ENCODE assay signal across 27 cellular contexts in the genomic region with DNA sequence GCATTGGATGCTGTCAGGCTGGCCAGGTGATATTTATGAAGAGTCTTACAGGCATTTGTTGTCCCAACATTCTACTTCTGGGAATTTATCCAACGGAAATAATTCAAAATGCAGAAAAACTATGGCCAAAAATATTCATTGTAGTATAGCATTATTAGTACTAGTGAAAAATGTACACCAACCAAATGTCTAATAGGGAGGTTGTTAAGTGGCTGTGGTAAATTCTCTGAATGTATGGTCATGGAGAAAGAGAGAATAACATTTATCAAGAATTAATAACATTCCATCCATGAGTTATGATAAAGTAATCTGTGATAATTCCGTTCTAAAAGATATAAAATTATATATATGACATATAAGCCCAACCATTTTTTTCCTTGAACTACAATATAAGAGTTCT.
"Had no signal": no experiment of that assay in that cellular context is flagged by ENCODE, and none has a peak within 500 bp of the region (broad histone marks: within the 10 kb centered on the region; RNA-seq: fewer than 3 reads in every experiment).

No MANE protein-coding gene starts in this region.

- H3K4me3 ChIP-seq: body of pancreas, colonic mucosa, dorsolateral prefrontal cortex, pancreas, prostate gland, skin epidermis, upper lobe of left lung had no signal

- H3K27ac ChIP-seq: body of pancreas, colonic mucosa, dorsolateral prefrontal cortex, pancreas, prostate gland, skin epidermis, upper lobe of left lung had no signal

- H3K36me3 Mint-ChIP-seq: activated CD8-positive, alpha-beta memory T cell treated with anti-CD3 and anti-CD28 coated beads, Interleukin-2, amount 10 ng/mL, durations not matched to agents 7 days and 5 days; activated naive CD4-positive, alpha-beta T cell treated with anti-CD3 and anti-CD28 coated beads, Interleukin-2, amount 50 U/mL, for 24 hours; naive B cell; stimulated activated effector memory CD8-positive, alpha-beta T cell treated with anti-CD3 and anti-CD28 coated beads, Interleukin-12 subunit alpha, Interleukin-12 subunit beta, amount 100 ng/mL, for 72 hours; T-cell had no signal

- H3K9me3 ChIP-seq: body of pancreas, colonic mucosa, pancreas, prostate gland, upper lobe of left lung had no signal

- H3K9me3 Mint-ChIP-seq: activated B cell treated with CpG ODN at 0.5 μM for 24 hours; activated naive CD4-positive, alpha-beta T cell treated with anti-CD3 and anti-CD28 coated beads, Interleukin-2, amount 50 U/mL, for 24 hours; activated naive CD8-positive, alpha-beta T cell treated with anti-CD3 and anti-CD28 coated beads, Interleukin-2, amount 50 U/mL, for 24 hours; activated T-helper 2 cell treated with anti-CD3 and anti-CD28 coated beads, Interferon-gamma antibody, Interleukin-2, Interleukin-4, amounts not matched to agents 10 μg/mL and 5 μg/mL and 100 μg/mL, durations not matched to agents 14 hours and 24 hours and 36 hours; stimulated activated effector memory CD8-positive, alpha-beta T cell treated with anti-CD3 and anti-CD28 coated beads, Interleukin-12 subunit alpha, Interleukin-12 subunit beta, amount 100 ng/mL, for 72 hours; stimulated activated naive CD8-positive, alpha-beta T cell treated with anti-CD3 and anti-CD28 coated beads, Interleukin-15, Interleukin-2, amounts not matched to agents 100 ng/mL and 50 ng/mL, for 24 hours; T-cell had no signal

- H3K27me3 ChIP-seq: body of pancreas, colonic mucosa, dorsolateral prefrontal cortex, pancreas, upper lobe of left lung had no signal

- H3K27ac Mint-ChIP-seq: activated B cell treated with CpG ODN at 0.5 μM for 24 hours; activated CD8-positive, alpha-beta memory T cell treated with anti-CD3 and anti-CD28 coated beads, Interleukin-2, amount 10 ng/mL, durations not matched to agents 7 days and 5 days; activated CD8-positive, alpha-beta T cell treated with anti-CD3 and anti-CD28 coated beads, Interleukin-2, amount 10 ng/mL, durations not matched to agents 7 days and 5 days; activated naive CD4-positive, alpha-beta T cell treated with anti-CD3 and anti-CD28 coated beads, Interleukin-2, amount 50 U/mL, for 24 hours; activated naive CD8-positive, alpha-beta T cell treated with anti-CD3 and anti-CD28 coated beads, Interleukin-2, amount 50 U/mL, for 24 hours; activated T-helper 2 cell treated with anti-CD3 and anti-CD28 coated beads, Interferon-gamma antibody, Interleukin-2, Interleukin-4, amounts not matched to agents 10 μg/mL and 5 μg/mL and 100 μg/mL, durations not matched to agents 14 hours and 24 hours and 36 hours; naive B cell; stimulated activated effector memory CD8-positive, alpha-beta T cell treated with anti-CD3 and anti-CD28 coated beads, Interleukin-12 subunit alpha, Interleukin-12 subunit beta, amount 100 ng/mL, for 72 hours; stimulated activated naive CD8-positive, alpha-beta T cell treated with anti-CD3 and anti-CD28 coated beads, Interleukin-15, Interleukin-2, amounts not matched to agents 100 ng/mL and 50 ng/mL, for 24 hours; T-cell had no signal

- DNase-seq: activated B cell treated with CpG ODN at 0.5 μM for 24 hours; activated naive CD8-positive, alpha-beta T cell treated with anti-CD3 and anti-CD28 coated beads, Interleukin-2, amount 50 U/mL, for 24 hours; activated T-cell treated with anti-CD3 and anti-CD28 coated beads, Interleukin-2, amount 50 U/mL, for 48 hours; colonic mucosa; effector memory CD4-positive, alpha-beta T cell; foreskin melanocyte; glutamatergic neuron; left cardiac atrium; naive B cell; retina; stimulated activated CD4-positive, alpha-beta T cell treated with anti-CD3 and anti-CD28 coated beads, Interleukin-12 subunit alpha, Interleukin-12 subunit beta, amount 100 ng/mL, for 4 hours; stimulated activated CD4-positive, alpha-beta T cell treated with anti-CD3 and anti-CD28 coated beads, Interleukin-4, amount 100 ng/mL, for 1 hour had no signal

- H3K4me3 Mint-ChIP-seq: activated B cell treated with CpG ODN at 0.5 μM for 24 hours; activated CD8-positive, alpha-beta memory T cell treated with anti-CD3 and anti-CD28 coated beads, Interleukin-2, amount 10 ng/mL, durations not matched to agents 7 days and 5 days; activated CD8-positive, alpha-beta T cell treated with anti-CD3 and anti-CD28 coated beads, Interleukin-2, amount 10 ng/mL, durations not matched to agents 7 days and 5 days; activated naive CD4-positive, alpha-beta T cell treated with anti-CD3 and anti-CD28 coated beads, Interleukin-2, amount 50 U/mL, for 24 hours; activated naive CD8-positive, alpha-beta T cell treated with anti-CD3 and anti-CD28 coated beads, Interleukin-2, amount 50 U/mL, for 24 hours; naive B cell; stimulated activated effector memory CD8-positive, alpha-beta T cell treated with anti-CD3 and anti-CD28 coated beads, Interleukin-12 subunit alpha, Interleukin-12 subunit beta, amount 100 ng/mL, for 72 hours; stimulated activated naive CD8-positive, alpha-beta T cell treated with anti-CD3 and anti-CD28 coated beads, Interleukin-15, Interleukin-2, amounts not matched to agents 100 ng/mL and 50 ng/mL, for 24 hours; T-cell had no signal

- ATAC-seq: activated CD8-positive, alpha-beta memory T cell treated with anti-CD3 and anti-CD28 coated beads, Interleukin-2, amount 10 ng/mL, durations not matched to agents 7 days and 5 days; activated CD8-positive, alpha-beta T cell treated with anti-CD3 and anti-CD28 coated beads, Interleukin-2, amount 10 ng/mL, durations not matched to agents 7 days and 5 days; activated naive CD8-positive, alpha-beta T cell treated with anti-CD3 and anti-CD28 coated beads, Interleukin-2, amount 50 U/mL, for 24 hours; body of pancreas; left cardiac atrium; left ventricle myocardium superior; pancreas; sciatic nerve; stimulated activated effector memory CD8-positive, alpha-beta T cell treated with anti-CD3 and anti-CD28 coated beads, Interleukin-12 subunit alpha, Interleukin-12 subunit beta, amount 100 ng/mL, for 72 hours; T-cell had no signal

- H3K36me3 ChIP-seq: colonic mucosa, pancreas, prostate gland, upper lobe of left lung had no signal

- H3K4me1 ChIP-seq: colonic mucosa, pancreas, prostate gland had no signal

- H3K4me1 Mint-ChIP-seq: activated B cell treated with CpG ODN at 0.5 μM for 24 hours; activated CD8-positive, alpha-beta memory T cell treated with anti-CD3 and anti-CD28 coated beads, Interleukin-2, amount 10 ng/mL, durations not matched to agents 7 days and 5 days; activated naive CD4-positive, alpha-beta T cell treated with anti-CD3 and anti-CD28 coated beads, Interleukin-2, amount 50 U/mL, for 24 hours; activated naive CD8-positive, alpha-beta T cell treated with anti-CD3 and anti-CD28 coated beads, Interleukin-2, amount 50 U/mL, for 24 hours; naive B cell had no signal
